8 cellular contexts compared by ENCODE assay signal in genomic region chr6:57445370-57445769, GRCh38.
DNase-seq lines count a peak whose midpoint lies in the region; ATAC-seq, FAIRE-seq and TF ChIP-seq lines count a peak whose summit lies in the region.
"Not testable (repeated sequence)": the region's sequence is repeated elsewhere in the genome, so short reads cannot be mapped to it uniquely, and the experiment has no call there.

No MANE protein-coding gene starts in this region.

- FAIRE-seq in H54 (lab: Jason Lieb, UNC): peak; percentile 11
- not testable (repeated sequence) for FAIRE-seq in astrocyte (lab: Jason Lieb, UNC)

- H3K27me3 ChIP-seq in astrocyte (ENCODE audit: insufficient read depth, low read length): not testable (repeated sequence)

- not testable (repeated sequence) for H4K20me1 ChIP-seq in astrocyte (ENCODE audit: insufficient read depth, low read length)

- DNase-seq in H54 (ENCODE audit: insufficient read length, low spot score); astrocyte (ENCODE audit: low read depth): not testable (repeated sequence)

- TF ChIP-seq CTCF in astrocyte (IDR thresholded peaks at IDR 0.05; ENCODE audit: insufficient read depth, low read depth, low read length): not testable (repeated sequence)

- H2AFZ ChIP-seq in astrocyte (ENCODE audit: low read depth, low read length): not testable (repeated sequence)

- H3K9ac ChIP-seq in astrocyte (ENCODE audit: low read length): not testable (repeated sequence)

- H3K4me3 ChIP-seq in astrocyte (ENCODE audit: insufficient read depth, low read depth, low read length): not testable (repeated sequence)

- ATAC-seq in GM18498 (IDR thresholded peaks at IDR 0.05; ENCODE audit: unreplicated experiment) (peak; percentile 51), GM19025 (IDR thresholded peaks at IDR 0.05; ENCODE audit: low read depth, unreplicated experiment) (peak; percentile 35), GM21423 (IDR thresholded peaks at IDR 0.05; ENCODE audit: unreplicated experiment) (peak; percentile 38), HG02870 (IDR thresholded peaks at IDR 0.05; ENCODE audit: unreplicated experiment) (peak; percentile 50), HG03159 (IDR thresholded peaks at IDR 0.05; ENCODE audit: unreplicated experiment) (peak; percentile 38), HG03575 (IDR thresholded peaks at IDR 0.05; ENCODE audit: extremely low read depth, insufficient number of reproducible peaks, low FRiP score, unreplicated experiment) (peak; percentile 7)

- H3K36me3 ChIP-seq in astrocyte (ENCODE audit: insufficient read depth, low read length): not testable (repeated sequence)

- not testable (repeated sequence) for H3K79me2 ChIP-seq in astrocyte (ENCODE audit: insufficient read depth, low read length)

- H3K36me3 Mint-ChIP-seq in astrocyte (ENCODE audit: low read depth, unreplicated experiment): not testable (repeated sequence)

- not testable (repeated sequence) for H3K4me1 ChIP-seq in astrocyte (ENCODE audit: insufficient read depth, low read length)

- H3K27ac ChIP-seq in astrocyte (ENCODE audit: low read depth, low read length): not testable (repeated sequence)

- peaks cover 12% of the 10 kb centered on the region for H3K4me1 Mint-ChIP-seq in astrocyte (ENCODE audit: low read depth, unreplicated experiment)

- H3K9me3 ChIP-seq in astrocyte (ENCODE audit: insufficient read depth, low read depth, low read length): not testable (repeated sequence)

- not testable (repeated sequence) for TF ChIP-seq POLR2A in H54 (IDR thresholded peaks at IDR 0.05; ENCODE audit: low read depth, low read length)

- not testable (repeated sequence) for H3K27me3 Mint-ChIP-seq in astrocyte (ENCODE audit: low read depth, unreplicated experiment)

- H3K4me2 ChIP-seq in astrocyte (ENCODE audit: low read length): not testable (repeated sequence)

- peak overlapping the region; percentile 88 for H3K27ac Mint-ChIP-seq in astrocyte (ENCODE audit: unreplicated experiment)

- not testable (repeated sequence) for H3K9me3 Mint-ChIP-seq in astrocyte (ENCODE audit: unreplicated experiment)

- not testable (repeated sequence) for H3K4me3 Mint-ChIP-seq in astrocyte (ENCODE audit: unreplicated experiment)
